Comparison of ENCODE assay signal across 25 cellular contexts in the genomic region with DNA sequence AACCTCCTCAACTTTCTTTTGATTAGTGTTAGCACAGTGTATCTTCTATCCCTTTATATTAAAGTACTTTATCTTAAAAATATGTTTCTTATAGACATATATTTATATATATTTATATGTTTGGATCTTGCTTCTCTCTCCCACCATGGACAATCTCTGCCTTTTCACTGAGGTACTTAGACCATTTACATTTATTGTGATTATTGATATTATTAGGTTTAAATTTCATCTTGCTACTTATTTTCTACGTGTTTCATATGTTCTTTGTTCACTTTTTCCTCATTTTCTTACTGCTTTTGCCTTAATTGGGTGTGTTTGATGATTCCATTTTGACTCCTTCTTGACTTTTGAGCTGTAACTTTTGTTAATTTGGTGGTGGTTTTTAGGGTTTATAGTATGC.
"Had no signal": no experiment of that assay in that cellular context is flagged by ENCODE, and none has a peak within 500 bp of the region (broad histone marks: within the 10 kb centered on the region; RNA-seq: fewer than 3 reads in every experiment).

No MANE protein-coding gene starts in this region.

- DNase-seq: colonic mucosa; cortex of kidney; effector CD8-positive, alpha-beta T cell; effector memory CD8-positive, alpha-beta T cell; endodermal cell; erythroblast; foreskin keratinocyte; heart left ventricle; hypothalamus; immature natural killer cell; islet precursor cell; kidney; kidney glomerular epithelial cell; left lung; left ventricle myocardium superior; lower lobe of right lung; mesenchymal stem cell; mucosa of descending colon; naive B cell had no signal

- H3K4me3 Mint-ChIP-seq: dendritic cell treated with granulocyte-macrophage colony-stimulating factor and Interleukin-4, amounts not matched to agents 40 ng/mL and 50 ng/mL, for 4 days; effector memory CD8-positive, alpha-beta T cell; endodermal cell; immature natural killer cell; mesothelial cell of epicardium; naive B cell had no signal

- H3K27ac Mint-ChIP-seq: dendritic cell treated with granulocyte-macrophage colony-stimulating factor and Interleukin-4, amounts not matched to agents 40 ng/mL and 50 ng/mL, for 4 days; endodermal cell; immature natural killer cell; mesothelial cell of epicardium had no signal

- ATAC-seq: effector memory CD8-positive, alpha-beta T cell; esophagus mucosa; foreskin keratinocyte; gastroesophageal sphincter; heart left ventricle; left lung; left ventricle myocardium superior; lower lobe of right lung; mucosa of descending colon had no signal

- H3K27ac ChIP-seq: colonic mucosa, epithelial cell of prostate, foreskin keratinocyte, gastroesophageal sphincter, heart left ventricle, hepatocyte, left lung, lower lobe of right lung had no signal

- H3K9me3 ChIP-seq: colonic mucosa, lower lobe of right lung, mucosa of descending colon had no signal

- H3K4me1 ChIP-seq: colonic mucosa, foreskin keratinocyte, heart left ventricle, left lung, lower lobe of right lung had no signal

- H3K27me3 Mint-ChIP-seq: effector memory CD8-positive, alpha-beta T cell; naive B cell had no signal

- H3K4me1 Mint-ChIP-seq: endodermal cell, immature natural killer cell had no signal

- H3K4me3 ChIP-seq: colonic mucosa, gastroesophageal sphincter, heart left ventricle, hepatocyte, left lung, lower lobe of right lung, mucosa of descending colon had no signal

- H3K36me3 ChIP-seq: colonic mucosa had no signal

- H3K27me3 ChIP-seq: colonic mucosa, foreskin keratinocyte, gastroesophageal sphincter, heart left ventricle, hepatocyte, left lung had no signal
